Comparison of ENCODE assay signal across 8 cellular contexts in genomic region chr1:156096640-156097391, GRCh38. TPM values are rescaled to one million over a fixed set of nuclear protein-coding genes. Genes with fewer than 3 reads are reported as not detected.
DNase-seq lines count a peak whose midpoint lies in the region; ATAC-seq and TF ChIP-seq lines count a peak whose summit lies in the region.

No MANE protein-coding gene starts in this region.

- no peaks in the 10 kb centered on the region for H3K9me3 ChIP-seq in HUES64 (ENCODE audit: insufficient read depth, low read depth, low read length)
- H3K9me3 ChIP-seq in PC-3 (ENCODE audit: low read length): no peaks in the 10 kb centered on the region
- H3K9me3 ChIP-seq in esophagus (ENCODE audit: control insufficient read depth in 2 of 2, insufficient read depth in 1 of 2, low read depth in 1 of 2, low read length in 1 of 2): no peaks in the 10 kb centered on the region
- no peaks in the 10 kb centered on the region for H3K9me3 ChIP-seq in naive thymus-derived CD4-positive, alpha-beta T cell (ENCODE audit: control insufficient read depth in 2 of 3, low read length in 3 of 3)

- H3K4me2 ChIP-seq in PC-3 (ENCODE audit: low read length): peak overlapping the region; percentile 48

- 0 out of 2 replicates have a peak overlapping the region, but pooled peaks have one; percentile 16 for H3K9ac ChIP-seq in HUES64 (ENCODE audit: low read depth, low read length)
- peak overlapping the region; percentile 57 for H3K9ac ChIP-seq in PC-3 (ENCODE audit: low read length)

- H3K36me3 ChIP-seq in HUES64 (ENCODE audit: insufficient read depth, low read length) (peaks cover 9% of the 10 kb centered on the region), PC-3 (ENCODE audit: low read depth, low read length) (no peaks in the 10 kb centered on the region), esophagus (ENCODE audit: control insufficient read depth in 2 of 2, insufficient read depth in 2 of 2, low read length in 1 of 2) (peaks cover 0 to 2% of the 10 kb centered on the region in 2 donors)
- H3K36me3 ChIP-seq in naive thymus-derived CD4-positive, alpha-beta T cell (ENCODE audit: control insufficient read depth in 2 of 3, insufficient read depth in 3 of 3, low read length in 3 of 3): no peaks in the 10 kb centered on the region

- no peaks in the 10 kb centered on the region for H3K9me3 Mint-ChIP-seq in Calu3 (ENCODE audit: low read depth, unreplicated experiment)
- no peaks in the 10 kb centered on the region for H3K9me3 Mint-ChIP-seq in activated T-cell treated with anti-CD3 and anti-CD28 coated beads, Interleukin-2, amount 50 U/mL, for 4 hours
- H3K9me3 Mint-ChIP-seq in naive thymus-derived CD4-positive, alpha-beta T cell: peaks cover 0 to 2% (median 0%) of the 10 kb centered on the region in 11 donors
- no peaks in the 10 kb centered on the region for H3K9me3 Mint-ChIP-seq in stimulated activated naive B cell treated with anti-CD40 and anti-IgM and Interleukin-4, amounts not matched to agents 10 μg/mL and 1 μg/mL and 100 μg/mL, for 72 hours

- intact Hi-C loops in Calu3 (cut with micrococcal nuclease; ENCODE audit: unreplicated experiment) (loop anchor here (1.0 kb wide), 1 partner anchor 33 kb away; no protein-coding TSS in a partner anchor), PC-3 (cut with micrococcal nuclease) (loop anchor here (1.0 kb wide), 2 partner anchors 17 to 33 kb away; partner anchors contain the start of gene LMNA)
- intact Hi-C loops in naive thymus-derived CD4-positive, alpha-beta T cell (cut with micrococcal nuclease): loop anchor here (1.0 to 2.0 kb wide), 5 partner anchors 9 to 222 kb away; partner anchors contain the start of gene LMNA (in 1 of the 2)

- ATAC-seq in GM21515 (IDR thresholded peaks at IDR 0.05; ENCODE audit: unreplicated experiment) (peak; percentile 55), PC-3 (peak; percentile 97)
- peak; percentile 83 to 84 for ATAC-seq in activated T-cell treated with anti-CD3 and anti-CD28 coated beads, Interleukin-2, amount 50 U/mL, for 4 hours
- peak; percentile 87 for ATAC-seq in naive thymus-derived CD4-positive, alpha-beta T cell
- peak; percentile 85 to 87 for ATAC-seq in stimulated activated naive B cell treated with anti-CD40 and anti-IgM and Interleukin-4, amounts not matched to agents 10 μg/mL and 1 μg/mL and 100 μg/mL, for 72 hours (replicated peaks)

- H2AFZ ChIP-seq in PC-3 (ENCODE audit: low read length): peak overlapping the region; percentile 47

- 53% methylated on average over 14 of the region's 14 CpGs for whole genome bisulfite sequencing in HUES64
- WGBS in esophagus, 2 donors: 15 to 18% methylated on average over 14 of the region's 14 CpGs

- DNase-seq in Calu3 (peak; percentile 97), PC-3 (peak; percentile 93)
- peak; percentile 86 for DNase-seq in activated T-cell treated with anti-CD3 and anti-CD28 coated beads, Interleukin-2, amount 50 U/mL, for 4 hours
- DNase-seq in naive thymus-derived CD4-positive, alpha-beta T cell: peak; percentile 77 to 91 (median 80)
- DNase-seq in stimulated activated naive B cell treated with anti-CD40 and anti-IgM and Interleukin-4, amounts not matched to agents 10 μg/mL and 1 μg/mL and 100 μg/mL, for 72 hours: peak; percentile 94

- TF ChIP-seq CTCF in Calu3 (IDR thresholded peaks at IDR 0.05; ENCODE audit: unreplicated experiment) (peak; percentile 93), PC-3 (conservative IDR thresholded peaks at IDR 0.05; ENCODE audit: low read depth, low read length) (peak; percentile 99)

- H3K27ac Mint-ChIP-seq in Calu3 (ENCODE audit: unreplicated experiment): peak overlapping the region; percentile 98
- peak overlapping the region; percentile 76 to 95 (median 91) for H3K27ac Mint-ChIP-seq in naive thymus-derived CD4-positive, alpha-beta T cell
- peak overlapping the region; percentile 99 for H3K27ac Mint-ChIP-seq in stimulated activated naive B cell treated with anti-CD40 and anti-IgM and Interleukin-4, amounts not matched to agents 10 μg/mL and 1 μg/mL and 100 μg/mL, for 72 hours

- peaks cover 11% of the 10 kb centered on the region for H3K4me1 ChIP-seq in HUES64 (ENCODE audit: insufficient read depth, low read length)
- H3K4me1 ChIP-seq in PC-3 (ENCODE audit: insufficient read depth, low read length): peaks cover 45% of the 10 kb centered on the region
- peaks cover 9 to 19% of the 10 kb centered on the region in 2 donors for H3K4me1 ChIP-seq in esophagus (ENCODE audit: control insufficient read depth in 2 of 2, insufficient read depth in 2 of 2, low read length in 1 of 2)
- peaks cover 18 to 22% of the 10 kb centered on the region in 2 donors for H3K4me1 ChIP-seq in naive thymus-derived CD4-positive, alpha-beta T cell (ENCODE audit: control insufficient read depth in 2 of 2, insufficient read depth in 2 of 2, low read length in 2 of 2)

- H3K4me3 ChIP-seq in HUES64 (ENCODE audit: low read length): no peak overlapping the region
- no peak overlapping the region for H3K4me3 ChIP-seq in PC-3 (ENCODE audit: low read length)
- no peak overlapping the region for H3K4me3 ChIP-seq in esophagus (ENCODE audit: low read depth in 1 of 2, low read length in 2 of 2)
- peak overlapping the region; percentile 10 for H3K4me3 ChIP-seq in naive thymus-derived CD4-positive, alpha-beta T cell (ENCODE audit: low read length)

- peaks cover 61% of the 10 kb centered on the region for H3K4me1 Mint-ChIP-seq in Calu3 (ENCODE audit: low read depth, unreplicated experiment)
- peaks cover 46% of the 10 kb centered on the region for H3K4me1 Mint-ChIP-seq in activated T-cell treated with anti-CD3 and anti-CD28 coated beads, Interleukin-2, amount 50 U/mL, for 4 hours (ENCODE audit: low read depth)
- H3K4me1 Mint-ChIP-seq in naive thymus-derived CD4-positive, alpha-beta T cell: peaks cover 18 to 45% (median 26%) of the 10 kb centered on the region in 7 donors
- H3K4me1 Mint-ChIP-seq in stimulated activated naive B cell treated with anti-CD40 and anti-IgM and Interleukin-4, amounts not matched to agents 10 μg/mL and 1 μg/mL and 100 μg/mL, for 72 hours: peaks cover 50 to 60% of the 10 kb centered on the region in 2 donors

- H3K27me3 ChIP-seq in HUES64 (ENCODE audit: insufficient read depth, low read length): no peaks in the 10 kb centered on the region
- no peaks in the 10 kb centered on the region for H3K27me3 ChIP-seq in PC-3 (ENCODE audit: low read length)
- no peaks in the 10 kb centered on the region for H3K27me3 ChIP-seq in esophagus (ENCODE audit: control insufficient read depth in 1 of 2, insufficient read depth in 2 of 2, low read length in 2 of 2)
- no peaks in the 10 kb centered on the region for H3K27me3 ChIP-seq in naive thymus-derived CD4-positive, alpha-beta T cell (ENCODE audit: control insufficient read depth in 2 of 2, insufficient read depth in 2 of 2, low read length in 2 of 2)

- no peaks in the 10 kb centered on the region for H3K27me3 Mint-ChIP-seq in Calu3 (ENCODE audit: unreplicated experiment)
- H3K27me3 Mint-ChIP-seq in activated T-cell treated with anti-CD3 and anti-CD28 coated beads, Interleukin-2, amount 50 U/mL, for 4 hours (ENCODE audit: low read depth): peaks cover 2% of the 10 kb centered on the region
- peaks cover 0 to 52% (median 0%) of the 10 kb centered on the region in 5 donors for H3K27me3 Mint-ChIP-seq in naive thymus-derived CD4-positive, alpha-beta T cell
- H3K27me3 Mint-ChIP-seq in stimulated activated naive B cell treated with anti-CD40 and anti-IgM and Interleukin-4, amounts not matched to agents 10 μg/mL and 1 μg/mL and 100 μg/mL, for 72 hours: peaks cover 0 to 11% of the 10 kb centered on the region in 2 donors

- CTCF ChIA-PET in Calu3 (lab: Charles Lee) (interaction anchor here (0.5 to 19.9 kb wide), 13 partner anchors 10 to 583 kb away, joined by 3 to 356 read pairs (median 6); partner anchors contain the start of genes LMNA, PMF1 and SMG5), PC-3 (lab: Charles Lee) (interaction anchor here (0.5 to 4.7 kb wide), 14 partner anchors 17 to 128 kb away, joined by 3 to 22 read pairs (median 4); partner anchors contain the start of gene LMNA)
- CTCF ChIA-PET in naive thymus-derived CD4-positive, alpha-beta T cell (lab: Charles Lee): interaction anchor here (1.1 to 20.3 kb wide), 9 partner anchors 9 to 153 kb away, joined by 3 to 340 read pairs (median 5); partner anchors contain the start of gene LMNA

- H3K27ac ChIP-seq in HUES64 (ENCODE audit: low read depth, low read length) (peak overlapping the region; percentile 53; the same call in 1 of the 2 replicates), PC-3 (ENCODE audit: low read length) (peak overlapping the region; percentile 69), esophagus (ENCODE audit: low read depth in 2 of 2, low read length in 1 of 2) (peak overlapping the region; percentile 63 to 94)
- H3K27ac ChIP-seq in naive thymus-derived CD4-positive, alpha-beta T cell (ENCODE audit: low read depth, low read length): peak overlapping the region; percentile 63

- H3K36me3 Mint-ChIP-seq in Calu3 (ENCODE audit: insufficient read depth, unreplicated experiment): peaks cover 18% of the 10 kb centered on the region
- H3K36me3 Mint-ChIP-seq in activated T-cell treated with anti-CD3 and anti-CD28 coated beads, Interleukin-2, amount 50 U/mL, for 4 hours (ENCODE audit: insufficient read depth): no peaks in the 10 kb centered on the region
- H3K36me3 Mint-ChIP-seq in naive thymus-derived CD4-positive, alpha-beta T cell: no peaks in the 10 kb centered on the region
- H3K36me3 Mint-ChIP-seq in stimulated activated naive B cell treated with anti-CD40 and anti-IgM and Interleukin-4, amounts not matched to agents 10 μg/mL and 1 μg/mL and 100 μg/mL, for 72 hours: no peaks in the 10 kb centered on the region

- POLR2A ChIA-PET in PC-3 (lab: Charles Lee; ENCODE audit: unreplicated experiment): interaction anchor here (0.6 to 2.0 kb wide), 2 partner anchors 24 to 33 kb away, joined by 4 to 7 read pairs; no protein-coding TSS in a partner anchor
- POLR2A ChIA-PET in naive thymus-derived CD4-positive, alpha-beta T cell (lab: Charles Lee): interaction anchor here (0.6 to 5.0 kb wide), 7 partner anchors 9 to 605 kb away, joined by 3 to 49 read pairs (median 4); no protein-coding TSS in a partner anchor

- H3K4me3 Mint-ChIP-seq in Calu3 (ENCODE audit: low read depth, unreplicated experiment): peak overlapping the region; percentile 27
- peak overlapping the region; percentile 51 for H3K4me3 Mint-ChIP-seq in activated T-cell treated with anti-CD3 and anti-CD28 coated beads, Interleukin-2, amount 50 U/mL, for 4 hours
- peak overlapping the region; percentile 31 to 83 (median 72) for H3K4me3 Mint-ChIP-seq in naive thymus-derived CD4-positive, alpha-beta T cell
- peak overlapping the region; percentile 47 to 64 for H3K4me3 Mint-ChIP-seq in stimulated activated naive B cell treated with anti-CD40 and anti-IgM and Interleukin-4, amounts not matched to agents 10 μg/mL and 1 μg/mL and 100 μg/mL, for 72 hours

- H3K9me2 ChIP-seq in PC-3 (replicated peaks; ENCODE audit: low read length): no peaks in the 10 kb centered on the region

- BruUV-seq in Calu3 (replicated peaks; lab: Mats Ljungman, UMichigan) (TSS peak; percentile 69), PC-3 (replicated peaks; lab: Mats Ljungman, UMichigan) (TSS peak; percentile 66)

- H4K20me1 ChIP-seq in PC-3 (ENCODE audit: low read length): no peaks in the 10 kb centered on the region

- H3F3A ChIP-seq in PC-3 (ENCODE audit: low read length, unreplicated experiment): no peaks in the 10 kb centered on the region

- no peaks in the 10 kb centered on the region for H3K79me2 ChIP-seq in PC-3 (ENCODE audit: low read length)

RNA-seq across cellular contexts. Expression of gene MEX3A, which starts 14.6 kb away (rescaled TPM):
- total RNA-seq in Calu3 (2022) (3.3 and 5.0 TPM in 2 replicates), PC-3 (2014; rRNA removed) (12.9 and 14.7 TPM in 2 replicates)
- 41.6 TPM for polyA plus RNA-seq in HUES64 (2013, experiment 1 of 2)
- 47.7 TPM for polyA plus RNA-seq in HUES64 (2013, experiment 2 of 2)
- total RNA-seq in activated T-cell treated with anti-CD3 and anti-CD28 coated beads, Interleukin-2, amount 50 U/mL, for 4 hours: under 1 TPM; 0.50 to 0.66 (median 0.57) TPM
- polyA plus RNA-seq in esophagus: under 1 TPM; 0.36 to 0.59 TPM
- under 1 TPM in 4 of 5 experiments, not detected in 1; 0.05 to 0.15 (median 0.13) TPM for total RNA-seq in naive thymus-derived CD4-positive, alpha-beta T cell
- polyA plus RNA-seq in naive thymus-derived CD4-positive, alpha-beta T cell: not detected

RNA-seq across cellular contexts. Expression of gene LMNA, which starts 17.7 kb away (rescaled TPM):
- total RNA-seq in Calu3 (2022) (499 and 514 TPM in 2 replicates), PC-3 (2014; rRNA removed) (864 and 1,095 TPM in 2 replicates)
- polyA plus RNA-seq in HUES64 (2013, experiment 1 of 2): 30.5 TPM
- 31.3 TPM for polyA plus RNA-seq in HUES64 (2013, experiment 2 of 2)
- 100 to 1,000 TPM; 113 to 162 (median 124) TPM for total RNA-seq in activated T-cell treated with anti-CD3 and anti-CD28 coated beads, Interleukin-2, amount 50 U/mL, for 4 hours
- 100 to 1,000 TPM; 183 to 230 TPM for polyA plus RNA-seq in esophagus
- total RNA-seq in naive thymus-derived CD4-positive, alpha-beta T cell: 100 to 1,000 TPM in 2 of 5 experiments, 10 to 100 TPM in 1, 1 to 10 TPM in 2; 5.5 to 470 (median 18.0) TPM
- polyA plus RNA-seq in naive thymus-derived CD4-positive, alpha-beta T cell: under 1 TPM in 1 of 2 donors, not detected in 1; 0.20 TPM

RNA-seq across cellular contexts. Expression of gene RAB25, which starts 35.9 kb away (rescaled TPM):
- 182 and 189 TPM in 2 replicates for total RNA-seq in Calu3 (2022)
- 17.1 TPM for polyA plus RNA-seq in HUES64 (2013, experiment 1 of 2)
- 21.3 TPM for polyA plus RNA-seq in HUES64 (2013, experiment 2 of 2)
- 18.1 and 18.5 TPM in 2 replicates for total RNA-seq in PC-3 (2014; rRNA removed)
- total RNA-seq in activated T-cell treated with anti-CD3 and anti-CD28 coated beads, Interleukin-2, amount 50 U/mL, for 4 hours: under 1 TPM; 0.61 to 0.79 (median 0.63) TPM
- polyA plus RNA-seq in esophagus: 100 to 1,000 TPM; 470 to 576 TPM
- total RNA-seq in naive thymus-derived CD4-positive, alpha-beta T cell: 1 to 10 TPM in 4 of 5 experiments, not detected in 1; 1.1 to 2.7 (median 2.2) TPM
- 1 to 10 TPM; 1.5 to 1.8 TPM for polyA plus RNA-seq in naive thymus-derived CD4-positive, alpha-beta T cell

RNA-seq across cellular contexts. Expression of gene LAMTOR2, which starts 42.2 kb away (rescaled TPM):
- total RNA-seq in Calu3 (2022) (69.8 and 69.9 TPM in 2 replicates), PC-3 (2014; rRNA removed) (130 TPM in 2 replicates)
- polyA plus RNA-seq in HUES64 (2013, experiment 1 of 2): 66.4 TPM
- 72.2 TPM for polyA plus RNA-seq in HUES64 (2013, experiment 2 of 2)
- 10 to 100 TPM; 56.6 to 62.3 (median 59.2) TPM for total RNA-seq in activated T-cell treated with anti-CD3 and anti-CD28 coated beads, Interleukin-2, amount 50 U/mL, for 4 hours
- polyA plus RNA-seq in esophagus: 100 to 1,000 TPM in 1 of 2 donors, 10 to 100 TPM in 1; 82.6 to 101 TPM
- total RNA-seq in naive thymus-derived CD4-positive, alpha-beta T cell: 10 to 100 TPM; 13.3 to 66.1 (median 27.9) TPM
- 10 to 100 TPM; 90.1 to 97.9 TPM for polyA plus RNA-seq in naive thymus-derived CD4-positive, alpha-beta T cell

RNA-seq across cellular contexts. Expression of gene UBQLN4, which starts 43.2 kb away (rescaled TPM):
- 60.0 and 77.3 TPM in 2 replicates for total RNA-seq in Calu3 (2022)
- polyA plus RNA-seq in HUES64 (2013, experiment 1 of 2): 41.6 TPM
- polyA plus RNA-seq in HUES64 (2013, experiment 2 of 2): 41.3 TPM
- total RNA-seq in PC-3 (2014; rRNA removed): 45.4 and 62.9 TPM in 2 replicates
- total RNA-seq in activated T-cell treated with anti-CD3 and anti-CD28 coated beads, Interleukin-2, amount 50 U/mL, for 4 hours: 10 to 100 TPM; 52.9 to 57.3 (median 53.7) TPM
- 10 to 100 TPM; 18.3 to 21.0 TPM for polyA plus RNA-seq in esophagus
- 10 to 100 TPM; 16.2 to 37.6 (median 31.3) TPM for total RNA-seq in naive thymus-derived CD4-positive, alpha-beta T cell
- 1 to 10 TPM; 6.7 to 9.9 TPM for polyA plus RNA-seq in naive thymus-derived CD4-positive, alpha-beta T cell
